Comparison of ENCODE assay signal across 1 cellular context in genomic region chr6:75201901-75202672, GRCh38.
TF ChIP-seq lines count a peak whose summit lies in the region.

No MANE protein-coding gene starts in this region.

TF ChIP-seq in GM12878, 131 proteins besides CTCF, POLR2A, EP300 and RAD21 (continued from another document):
- TF ChIP-seq FOS (IDR thresholded peaks at IDR 0.05; ENCODE audit: borderline replicate concordance, extremely low read depth, insufficient read length) (no peak), JUND (IDR thresholded peaks at IDR 0.05; ENCODE audit: low read depth, low read length) (no peak), KDM1A (IDR thresholded peaks at IDR 0.05; ENCODE audit: borderline replicate concordance) (no peak), CBFB (IDR thresholded peaks at IDR 0.05; ENCODE audit: low read depth) (no peak), ZZZ3 (IDR thresholded peaks at IDR 0.05; ENCODE audit: control insufficient read depth, insufficient read length, low read depth) (no peak), BCL11A (IDR thresholded peaks at IDR 0.05; ENCODE audit: low read depth, low read length) (no peak), KLF5 (IDR thresholded peaks at IDR 0.05; ENCODE audit: partially characterized antibody) (no peak), MLLT1 (IDR thresholded peaks at IDR 0.05) (no peak), PRDM15 (CRISPR knock-in tag; IDR thresholded peaks at IDR 0.05) (no peak), ZNF622 (IDR thresholded peaks at IDR 0.05) (no peak), JUNB (IDR thresholded peaks at IDR 0.05) (no peak), SMARCA5 (IDR thresholded peaks at IDR 0.05) (no peak)
